Comparison of ENCODE assay signal across 35 cellular contexts in the genomic region with DNA sequence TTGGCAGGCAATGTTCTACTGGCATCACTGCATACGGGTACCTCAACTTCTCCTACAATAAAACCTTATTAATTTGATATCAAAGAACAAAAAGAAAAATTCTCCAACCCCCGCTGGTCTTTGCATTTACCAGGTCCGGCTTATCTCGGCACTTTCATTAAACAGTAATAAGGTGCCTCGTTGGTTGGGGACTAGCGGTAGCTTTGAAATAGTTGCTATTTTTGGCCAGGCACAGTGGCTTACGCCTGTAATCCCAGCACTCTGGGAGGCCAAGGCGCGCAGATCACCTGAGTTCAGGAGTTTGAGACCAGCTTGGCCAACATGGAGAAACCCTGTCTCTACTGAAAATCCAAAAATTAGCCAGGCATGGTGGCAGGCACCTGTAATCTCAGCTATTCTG.
"Had no signal": no experiment of that assay in that cellular context is flagged by ENCODE, and none has a peak within 500 bp of the region (broad histone marks: within the 10 kb centered on the region; RNA-seq: fewer than 3 reads in every experiment).

No MANE protein-coding gene starts in this region.

- DNase-seq: Karpas-422, Kasumi-1, KG1, MG63, MM.1S, MV-4-11, NCI-H1048, NCI-H1092, NCI-H1092 treated with DMSO at 0.1 percent for 48 hours, NCI-H1105, NCI-H1105 treated with DMSO at 0.1 percent for 48 hours, NCI-H1417, NCI-H1417 treated with DMSO at 0.1 percent for 48 hours, NCI-H1436, NCI-H1436 treated with DMSO at 0.1 percent for 48 hours, NCI-H146, NCI-H1694, NCI-H1694 treated with DMSO at 0.1 percent for 48 hours, NCI-H187, NCI-H187 treated with DMSO at 0.1 percent for 48 hours, NCI-H1930, NCI-H2029, NCI-H2029 treated with DMSO at 0.1 percent for 48 hours, NCI-H2081, NCI-H2081 treated with DMSO at 0.1 percent for 48 hours, NCI-H2107, NCI-H2171, NCI-H2171 treated with DMSO at 0.1 percent for 48 hours, NCI-H2227 treated with DMSO at 0.1 percent for 48 hours, NCI-H226, NCI-H345, NCI-H446, NCI-H446 treated with DMSO at 0.1 percent for 48 hours, NCI-H510A had no signal

- H3K27ac ChIP-seq: KMS-11 had no signal

- H3K36me3 ChIP-seq: MG63 had no signal

- H3K4me3 ChIP-seq: MG63 had no signal

- H3K27me3 ChIP-seq: MG63 had no signal

- H3K9me3 ChIP-seq: MG63 had no signal
